ENCODE assay signal across 13 cellular contexts in genomic region chr7:103934508-103934907, GRCh38. TPM values are rescaled to one million over a fixed set of nuclear protein-coding genes. Genes with fewer than 3 reads are reported as not detected.
DNase-seq lines count a peak whose midpoint lies in the region; ATAC-seq lines count a peak whose summit lies in the region.
"Had no signal": no experiment of that assay in that cellular context is flagged by ENCODE, and none has a peak within 500 bp of the region (broad histone marks: within the 10 kb centered on the region; RNA-seq: fewer than 3 reads in every experiment).

No MANE protein-coding gene starts in this region.

- no peaks in the 10 kb centered on the region for H3K36me3 Mint-ChIP-seq in activated naive CD8-positive, alpha-beta T cell treated with anti-CD3 and anti-CD28 coated beads, Interleukin-2, amount 50 U/mL, for 24 hours (ENCODE audit: low read depth)

- no peak for ATAC-seq in GM19351 (IDR thresholded peaks at IDR 0.05; ENCODE audit: unreplicated experiment)
- ATAC-seq in HG03460 (IDR thresholded peaks at IDR 0.05; ENCODE audit: unreplicated experiment) = no peak
- no peak for ATAC-seq in activated naive CD8-positive, alpha-beta T cell treated with anti-CD3 and anti-CD28 coated beads, Interleukin-2, amount 50 U/mL, for 24 hours
- ATAC-seq: A549, Panc1 had no signal

- peaks cover 9% of the 10 kb centered on the region for H3K27me3 Mint-ChIP-seq in activated naive CD8-positive, alpha-beta T cell treated with anti-CD3 and anti-CD28 coated beads, Interleukin-2, amount 50 U/mL, for 24 hours

- H3K4me1 Mint-ChIP-seq in activated naive CD8-positive, alpha-beta T cell treated with anti-CD3 and anti-CD28 coated beads, Interleukin-2, amount 50 U/mL, for 24 hours = no peaks in the 10 kb centered on the region

- no peak overlapping the region for H3K4me3 Mint-ChIP-seq in activated naive CD8-positive, alpha-beta T cell treated with anti-CD3 and anti-CD28 coated beads, Interleukin-2, amount 50 U/mL, for 24 hours
- H3K4me3 Mint-ChIP-seq: T-helper 2 cell treated with Interferon-gamma antibody and Interleukin-4, amounts not matched to agents 5 μg/mL and 100 μg/mL, for 36 hours had no signal

- H3K9me3 Mint-ChIP-seq in activated naive CD8-positive, alpha-beta T cell treated with anti-CD3 and anti-CD28 coated beads, Interleukin-2, amount 50 U/mL, for 24 hours = no peaks in the 10 kb centered on the region
- H3K9me3 Mint-ChIP-seq: T-helper 2 cell treated with Interferon-gamma antibody and Interleukin-4, amounts not matched to agents 5 μg/mL and 100 μg/mL, for 36 hours had no signal

- H3K27ac Mint-ChIP-seq in activated naive CD8-positive, alpha-beta T cell treated with anti-CD3 and anti-CD28 coated beads, Interleukin-2, amount 50 U/mL, for 24 hours = no peak overlapping the region
- H3K27ac Mint-ChIP-seq: T-helper 2 cell treated with Interferon-gamma antibody and Interleukin-4, amounts not matched to agents 5 μg/mL and 100 μg/mL, for 36 hours had no signal

- DNase-seq in NCI-H1417 (lab: John Stamatoyannopoulos, UW) = peak in 2 of 3 experiments; percentile 32 to 62
- DNase-seq in NCI-H1417 treated with DMSO at 0.1 percent for 48 hours (lab: John Stamatoyannopoulos, UW) = no peak
- DNase-seq in DMS153 (lab: John Stamatoyannopoulos, UW) = peak; percentile 42
- DNase-seq in NCI-H69 (lab: John Stamatoyannopoulos, UW) = peak; percentile 51
- DNase-seq in cerebellum (ENCODE audit: low spot score) = peak; percentile 23
- no peak for DNase-seq in activated naive CD8-positive, alpha-beta T cell treated with anti-CD3 and anti-CD28 coated beads, Interleukin-2, amount 50 U/mL, for 24 hours
- DNase-seq: NCI-H1694 treated with DMSO at 0.1 percent for 48 hours, NCI-H526 had no signal

RNA-seq across cellular contexts. Expression of gene RELN, which starts 55.0 kb away (rescaled TPM):
- total RNA-seq in cerebellum = 390 TPM

Comparison
In these comparisons a context has a peak if more than half of its experiments do, and no peak if none do; other contexts are left out.
1. DNase-seq: peak in NCI-H1417 (2 of 3), DMS153 (single experiment), NCI-H69 (single experiment) and cerebellum (single experiment); none in NCI-H1417 treated with DMSO at 0.1 percent for 48 hours (single experiment) and activated naive CD8-positive, alpha-beta T cell treated with anti-CD3 and anti-CD28 coated beads, Interleukin-2, amount 50 U/mL, for 24 hours (single experiment).